In genomic region chr2:54904836-54905235, GRCh38 we compare ENCODE assay signal across 17 cellular contexts.
DNase-seq lines count a peak whose midpoint lies in the region; ATAC-seq and FAIRE-seq lines count a peak whose summit lies in the region.
"Had no signal": no experiment of that assay in that cellular context is flagged by ENCODE, and none has a peak within 500 bp of the region (broad histone marks: within the 10 kb centered on the region; RNA-seq: fewer than 3 reads in every experiment).

No MANE protein-coding gene starts in this region.

- peak overlapping the region; percentile 61 for H3K27ac Mint-ChIP-seq in activated T-helper 17 cell treated with anti-CD3 and anti-CD28 coated beads, Interleukin-2, amount 50 U/mL, for 72 hours

- no peaks in the 10 kb centered on the region for H3K36me3 Mint-ChIP-seq in activated T-helper 17 cell treated with anti-CD3 and anti-CD28 coated beads, Interleukin-2, amount 50 U/mL, for 72 hours (ENCODE audit: low read depth)

- no peak overlapping the region for H3K4me3 Mint-ChIP-seq in activated T-helper 17 cell treated with anti-CD3 and anti-CD28 coated beads, Interleukin-2, amount 50 U/mL, for 72 hours
- H3K4me3 Mint-ChIP-seq: neural crest cell had no signal

- H3K9ac ChIP-seq in GM23248 = no peak overlapping the region

- H3K9me3 ChIP-seq in GM23248 (ENCODE audit: low read depth) = no peaks in the 10 kb centered on the region
- H3K9me3 ChIP-seq in small intestine (ENCODE audit: control insufficient read depth, low read depth) = no peaks in the 10 kb centered on the region
- H3K9me3 ChIP-seq: heart left ventricle, thyroid gland had no signal

- no peaks in the 10 kb centered on the region for H3K27me3 ChIP-seq in GM23248 (replicated peaks; ENCODE audit: insufficient read depth)
- no peaks in the 10 kb centered on the region for H3K27me3 ChIP-seq in small intestine (ENCODE audit: control insufficient read depth in 2 of 2, insufficient read depth in 2 of 2, low read length in 2 of 2)
- H3K27me3 ChIP-seq: heart left ventricle, thyroid gland had no signal

- no peak for ATAC-seq in activated T-helper 17 cell treated with anti-CD3 and anti-CD28 coated beads, Interleukin-2, amount 50 U/mL, for 72 hours (replicated peaks)
- peak; percentile 76 for ATAC-seq in left lobe of liver
- no peak for ATAC-seq in HG03565 (IDR thresholded peaks at IDR 0.05; ENCODE audit: unreplicated experiment)
- ATAC-seq in GM18519 (IDR thresholded peaks at IDR 0.05; ENCODE audit: low FRiP score, unreplicated experiment) = no peak

- H3K36me3 ChIP-seq in GM23248 (ENCODE audit: low read depth) (no peaks in the 10 kb centered on the region), small intestine (ENCODE audit: control insufficient read depth in 2 of 2, insufficient read depth in 2 of 2, low read length in 2 of 2) (no peaks in the 10 kb centered on the region)
- H3K36me3 ChIP-seq: heart left ventricle, thyroid gland had no signal

- H3K4me3 ChIP-seq in GM23248 (no peak overlapping the region), small intestine (ENCODE audit: low read depth in 1 of 2, low read length in 2 of 2) (no peak overlapping the region)
- H3K4me3 ChIP-seq: heart left ventricle, thyroid gland had no signal

- no peaks in the 10 kb centered on the region for H3K27me3 Mint-ChIP-seq in activated T-helper 17 cell treated with anti-CD3 and anti-CD28 coated beads, Interleukin-2, amount 50 U/mL, for 72 hours

- WGBS in GM23248 (ENCODE audit: low coverage in 1 of 2, low lambda C conversion rate in 2 of 2, missing lambda C conversion rate in 2 of 2), 2 experiments = 87 to 88% methylated on average over 5 of the region's 5 CpGs
- WGBS in small intestine, 3 donors = 30 to 62% (median 40%) methylated on average over 5 of the region's 5 CpGs

- no peak for FAIRE-seq in small intestine (lab: Jason Lieb, UNC)

- H3K4me1 Mint-ChIP-seq in activated T-helper 17 cell treated with anti-CD3 and anti-CD28 coated beads, Interleukin-2, amount 50 U/mL, for 72 hours = peaks cover 8% of the 10 kb centered on the region
- H3K4me1 Mint-ChIP-seq: neural crest cell had no signal

- H3K4me1 ChIP-seq in GM23248 (ENCODE audit: insufficient read depth) = peaks cover 37% of the 10 kb centered on the region
- peaks cover 3 to 7% of the 10 kb centered on the region in 2 donors for H3K4me1 ChIP-seq in small intestine (ENCODE audit: control insufficient read depth in 2 of 2, insufficient read depth in 1 of 2, low read depth in 1 of 2, low read length in 1 of 2)
- H3K4me1 ChIP-seq: thyroid gland had no signal

- H3K4me2 ChIP-seq in GM23248 (ENCODE audit: unreplicated experiment) = peak overlapping the region; percentile 48

- H3K9me2 ChIP-seq in GM23248 (ENCODE audit: insufficient read depth) = no peaks in the 10 kb centered on the region

- no peaks in the 10 kb centered on the region for H4K20me1 ChIP-seq in GM23248 (ENCODE audit: insufficient read depth)

- H3F3A ChIP-seq in GM23248 (ENCODE audit: insufficient read depth) = peaks cover 31% of the 10 kb centered on the region

- DNase-seq in GM23248 (no peak), left lobe of liver (ENCODE audit: low spot score) (peak; percentile 86), small intestine (peak; percentile 98), T-helper 2 cell (no peak), NOMO-1 (lab: John Stamatoyannopoulos, UW; ENCODE audit: unreplicated experiment in 2 of 2) (no peak)
- DNase-seq: activated CD8-positive, alpha-beta memory T cell treated with anti-CD3 and anti-CD28 coated beads for 24 hours; activated gamma-delta T cell; DMS79; heart left ventricle; left cardiac atrium; NCI-H146; stimulated activated CD4-positive, alpha-beta T cell treated with anti-CD3 and anti-CD28 coated beads, Interleukin-12 subunit alpha, Interleukin-12 subunit beta, amount 100 ng/mL, for 4 hours; thyroid gland had no signal

- in situ Hi-C loops in GM23248 (cut with MboI) = loop anchor here (10.0 kb wide), 1 partner anchor 260 kb away; no protein-coding TSS in a partner anchor

- H2AFZ ChIP-seq in GM23248 = no peak overlapping the region

- H3K79me2 ChIP-seq in GM23248 (ENCODE audit: insufficient read depth) = peaks cover 29% of the 10 kb centered on the region

- H3K9me3 Mint-ChIP-seq in activated T-helper 17 cell treated with anti-CD3 and anti-CD28 coated beads, Interleukin-2, amount 50 U/mL, for 72 hours = no peaks in the 10 kb centered on the region
- H3K9me3 Mint-ChIP-seq: neural crest cell had no signal

- H3K27ac ChIP-seq in GM23248 (peak overlapping the region; percentile 59; the same call in 1 of the 2 replicates), small intestine (ENCODE audit: low read depth in 1 of 2, low read length in 1 of 2) (peak overlapping the region; percentile 90 to 92)
- H3K27ac ChIP-seq: heart left ventricle, thyroid gland had no signal

Comparison
In these comparisons a context has a peak if more than half of its experiments do, and no peak if none do; other contexts are left out.
1. DNase-seq: peak in left lobe of liver (single experiment) and small intestine (single experiment); none in GM23248 (single experiment), T-helper 2 cell (0 of 5) and NOMO-1 (0 of 2).